ENCODE assay signal across 28 cellular contexts in genomic region chr16:75241412-75241811, GRCh38. TPM values are rescaled to one million over a fixed set of nuclear protein-coding genes. Genes with fewer than 3 reads are reported as not detected.
A peak's percentile ranks its signal among the peaks of the same experiment; 100 is the strongest.
DNase-seq lines count a peak whose midpoint lies in the region; ATAC-seq and TF ChIP-seq lines count a peak whose summit lies in the region.
"Had no signal": no experiment of that assay in that cellular context is flagged by ENCODE, and none has a peak within 500 bp of the region (broad histone marks: within the 10 kb centered on the region; RNA-seq: fewer than 3 reads in every experiment).

No MANE protein-coding gene starts in this region.

- H3K4me1 ChIP-seq in ascending aorta (peaks cover 48 to 92% of the 10 kb centered on the region in 2 donors), gastroesophageal sphincter (peaks cover 17 to 90% (median 62%) of the 10 kb centered on the region in 3 donors), ovary (ENCODE audit: insufficient read depth) (peaks cover 37% of the 10 kb centered on the region), aorta (ENCODE audit: control insufficient read depth in 1 of 2, insufficient read depth in 2 of 2, low read length in 2 of 2) (no peaks in the 10 kb centered on the region), foreskin keratinocyte (peaks cover 28% of the 10 kb centered on the region)

- TF ChIP-seq EP300 in gastroesophageal sphincter (IDR thresholded peaks at IDR 0.05) (no peak), ovary (IDR thresholded peaks at IDR 0.05) (no peak)

- H3K27ac ChIP-seq in ascending aorta (peak overlapping the region; percentile 94 to 100), gastroesophageal sphincter (peak overlapping the region in 3 of 4 donors; percentile 12 to 95 (median 24)), ovary (no peak overlapping the region), aorta (ENCODE audit: low read depth in 1 of 2, low read length in 2 of 2) (peak overlapping the region; percentile 2 to 65), foreskin keratinocyte (no peak overlapping the region)
- H3K27ac ChIP-seq: brain microvascular endothelial cell, WERI-Rb-1 had no signal

- no peaks in the 10 kb centered on the region for H3K9me3 ChIP-seq in ascending aorta
- H3K9me3 ChIP-seq in gastroesophageal sphincter: no peaks in the 10 kb centered on the region
- H3K9me3 ChIP-seq in ovary: no peaks in the 10 kb centered on the region
- no peaks in the 10 kb centered on the region for H3K9me3 ChIP-seq in aorta (ENCODE audit: control insufficient read depth, low read length)
- H3K9me3 ChIP-seq: heart right ventricle, upper lobe of left lung had no signal

- DNase-seq in ascending aorta (ENCODE audit: low spot score in 2 of 2) (no peak), ovary (peak in 3 of 5 donors; percentile 28 to 31 (median 29)), aorta (no peak), foreskin keratinocyte (no peak), activated T-cell treated with anti-CD3 and anti-CD28 coated beads for 4 hours (no peak)
- DNase-seq: activated CD4-positive, alpha-beta T cell treated with anti-CD3 and anti-CD28 coated beads, Interleukin-2, amount 10 ng/mL, durations not matched to agents 24 days and 14 days; activated gamma-delta T cell treated with Interleukin-2 at 50 U/mL for 16 hours; activated T-cell treated with anti-CD3 and anti-CD28 coated beads, Interleukin-2, amount 50 U/mL, for 4 hours; brain microvascular endothelial cell; DMS79 treated with DMSO at 0.1 percent for 48 hours; effector memory CD4-positive, alpha-beta T cell; GF-D8; heart right ventricle; kidney glomerular epithelial cell; MV-4-11; NCI-H446 treated with DMSO at 0.1 percent for 48 hours; NCI-H82; upper lobe of left lung; WERI-Rb-1 had no signal

- H3K4me3 ChIP-seq in ascending aorta (no peak overlapping the region), gastroesophageal sphincter (no peak overlapping the region), ovary (no peak overlapping the region), aorta (ENCODE audit: low read length in 2 of 2) (no peak overlapping the region)
- H3K4me3 ChIP-seq: heart right ventricle, skin epidermis, upper lobe of left lung had no signal

- no peak for TF ChIP-seq CTCF in ascending aorta (IDR thresholded peaks at IDR 0.05)
- TF ChIP-seq CTCF in gastroesophageal sphincter (IDR thresholded peaks at IDR 0.05): no peak
- TF ChIP-seq CTCF in ovary (IDR thresholded peaks at IDR 0.05): no peak
- TF ChIP-seq CTCF in foreskin keratinocyte (conservative IDR thresholded peaks at IDR 0.05): no peak

- WGBS in gastroesophageal sphincter (ENCODE audit: low coverage in 1 of 2), 2 donors: 100% methylated on average over 1 of the region's 8 CpGs; no CpG with 5 or more reads in 1 of the 2 donors
- 74 to 92% (median 79%) methylated on average over 5 to 8 of the region's 8 CpGs for WGBS in ovary, 3 donors
- 59 to 61% methylated on average over 8 of the region's 8 CpGs for WGBS in aorta, 2 donors

- no peaks in the 10 kb centered on the region for H3K27me3 ChIP-seq in ascending aorta
- no peaks in the 10 kb centered on the region for H3K27me3 ChIP-seq in gastroesophageal sphincter
- H3K27me3 ChIP-seq in ovary: no peaks in the 10 kb centered on the region
- H3K27me3 ChIP-seq in aorta (ENCODE audit: control insufficient read depth in 1 of 2, insufficient read depth in 2 of 2, low read length in 1 of 2): no peaks in the 10 kb centered on the region
- H3K27me3 ChIP-seq in foreskin keratinocyte: no peaks in the 10 kb centered on the region
- H3K27me3 ChIP-seq: brain microvascular endothelial cell, upper lobe of left lung had no signal

- TF ChIP-seq POLR2A in gastroesophageal sphincter (IDR thresholded peaks at IDR 0.05) (no peak), ovary (IDR thresholded peaks at IDR 0.05) (no peak)

- intact Hi-C loops in ascending aorta (cut with DNase I) (no loop called here), ovary (cut with DNase I) (no loop called here), aorta (cut with DNase I) (no loop called here)

- H3K36me3 ChIP-seq in ascending aorta (peaks cover 22 to 38% of the 10 kb centered on the region in 2 donors), gastroesophageal sphincter (peaks cover 0 to 33% of the 10 kb centered on the region in 2 donors), ovary (no peaks in the 10 kb centered on the region), aorta (ENCODE audit: control insufficient read depth in 1 of 2, insufficient read depth in 2 of 2, low read length in 1 of 2) (no peaks in the 10 kb centered on the region)

- no peak for ATAC-seq in gastroesophageal sphincter
- no peak for ATAC-seq in aorta (ENCODE audit: low FRiP score)
- ATAC-seq in foreskin keratinocyte: no peak
- no peak for ATAC-seq in GM21526 (IDR thresholded peaks at IDR 0.05; ENCODE audit: low FRiP score, unreplicated experiment)
- ATAC-seq: activated T-cell treated with anti-CD3 and anti-CD28 coated beads, Interleukin-2, amount 50 U/mL, for 4 hours; HCT116; heart right ventricle; HepG2 had no signal

RNA-seq across cellular contexts. Expression of gene BCAR1, which starts 10.0 kb away (rescaled TPM):
- 243 TPM for total RNA-seq in ascending aorta
- 10 to 100 TPM; 34.6 to 63.7 (median 37.0) TPM for total RNA-seq in gastroesophageal sphincter
- total RNA-seq in ovary: 10 to 100 TPM; 22.2 to 90.2 (median 47.4) TPM
- 10 to 100 TPM in 1 of 2 donors, 1 to 10 TPM in 1; 2.4 to 30.3 TPM for polyA plus RNA-seq in ovary
- 100 to 1,000 TPM; 125 to 140 TPM for total RNA-seq in aorta
- 10 to 100 TPM; 28.7 to 56.3 TPM for polyA plus RNA-seq in aorta
- 78.2 and 80.5 TPM in 2 replicates for total RNA-seq in foreskin keratinocyte
- polyA plus RNA-seq in foreskin keratinocyte: 71.8 and 72.2 TPM in 2 replicates

RNA-seq across cellular contexts. Expression of gene CTRB1, which starts 22.6 kb away (rescaled TPM):
- total RNA-seq in ascending aorta (not detected), gastroesophageal sphincter (not detected), ovary (10 to 100 TPM in 2 of 7 donors, 1 to 10 TPM in 1, under 1 TPM in 2, not detected in 2; 0.67 to 14.7 (median 3.1) TPM), aorta (1 to 10 TPM; 3.4 to 6.8 TPM), foreskin keratinocyte (not detected in 2 replicates)
- polyA plus RNA-seq in ovary (not detected), aorta (10 to 100 TPM in 1 of 2 donors, 1 to 10 TPM in 1; 5.7 to 17.4 TPM), foreskin keratinocyte (not detected in 2 replicates)
- total RNA-seq: activated CD4-positive, alpha-beta T cell treated with anti-CD3 and anti-CD28 coated beads, Interleukin-2, amount 10 ng/mL, durations not matched to agents 24 days and 14 days; epithelial cell of proximal tubule; HepG2; LHCN-M2; OCI-LY7; renal cortical epithelial cell had no signal
- polyA plus RNA-seq: HepG2 had no signal

RNA-seq across cellular contexts. Expression of gene CTRB2, which starts 34.5 kb away (rescaled TPM):
- total RNA-seq in ascending aorta (not detected), gastroesophageal sphincter (not detected), ovary (10 to 100 TPM in 2 of 7 donors, 1 to 10 TPM in 1, under 1 TPM in 1, not detected in 3; 0.62 to 28.7 (median 11.6) TPM), aorta (10 to 100 TPM in 1 of 2 donors, 1 to 10 TPM in 1; 9.1 to 11.6 TPM), foreskin keratinocyte (not detected in 2 replicates)
- polyA plus RNA-seq in ovary (1 to 10 TPM in 1 of 2 donors, not detected in 1; 1.1 TPM), aorta (10 to 100 TPM; 12.7 to 19.0 TPM), foreskin keratinocyte (not detected in 2 replicates)
- total RNA-seq: activated CD4-positive, alpha-beta T cell treated with anti-CD3 and anti-CD28 coated beads, Interleukin-2, amount 10 ng/mL, durations not matched to agents 24 days and 14 days; epithelial cell of proximal tubule; HepG2; LHCN-M2; OCI-LY7; renal cortical epithelial cell had no signal

Comparison
In these comparisons a context has a peak if more than half of its experiments do, and no peak if none do; other contexts are left out.
1. DNase-seq: peak in ovary (3 of 5); none in ascending aorta (0 of 2), aorta (0 of 2), foreskin keratinocyte (0 of 2) and activated T-cell treated with anti-CD3 and anti-CD28 coated beads for 4 hours (single experiment).
2. H3K27ac ChIP-seq: peak in ascending aorta (2 of 2), gastroesophageal sphincter (3 of 4) and aorta (2 of 2); none in ovary (0 of 2) and foreskin keratinocyte (single experiment).